ENCODE assay signal across 1 cellular context in the genomic region with DNA sequence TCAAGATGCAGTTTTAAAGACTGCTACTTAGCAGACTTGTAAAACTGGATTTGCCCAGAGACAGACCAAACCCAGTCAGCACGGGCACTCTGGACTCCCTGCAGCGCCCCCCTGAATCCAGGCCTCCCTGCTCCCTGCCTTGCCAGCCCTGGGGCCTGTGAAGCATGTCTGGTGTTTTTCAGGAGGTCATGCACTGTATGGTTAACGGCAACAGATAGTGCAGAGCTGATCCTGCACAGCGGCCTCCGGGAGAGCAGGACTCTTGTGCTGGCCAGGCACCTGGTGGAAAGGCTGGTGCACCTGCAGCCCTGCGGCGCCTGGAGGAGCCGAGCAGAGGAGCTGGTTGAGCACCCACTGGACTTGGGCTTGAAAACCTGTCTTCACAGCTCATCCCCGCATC.
TF ChIP-seq lines count a peak whose summit lies in the region.

No MANE protein-coding gene starts in this region.

TF ChIP-seq in SK-N-SH treated with all-trans-retinoic acid at 6 μM for 48 hours, 23 proteins besides CTCF, POLR2A, EP300 and RAD21 (continued from another document):
- TF ChIP-seq, protein P1, sequence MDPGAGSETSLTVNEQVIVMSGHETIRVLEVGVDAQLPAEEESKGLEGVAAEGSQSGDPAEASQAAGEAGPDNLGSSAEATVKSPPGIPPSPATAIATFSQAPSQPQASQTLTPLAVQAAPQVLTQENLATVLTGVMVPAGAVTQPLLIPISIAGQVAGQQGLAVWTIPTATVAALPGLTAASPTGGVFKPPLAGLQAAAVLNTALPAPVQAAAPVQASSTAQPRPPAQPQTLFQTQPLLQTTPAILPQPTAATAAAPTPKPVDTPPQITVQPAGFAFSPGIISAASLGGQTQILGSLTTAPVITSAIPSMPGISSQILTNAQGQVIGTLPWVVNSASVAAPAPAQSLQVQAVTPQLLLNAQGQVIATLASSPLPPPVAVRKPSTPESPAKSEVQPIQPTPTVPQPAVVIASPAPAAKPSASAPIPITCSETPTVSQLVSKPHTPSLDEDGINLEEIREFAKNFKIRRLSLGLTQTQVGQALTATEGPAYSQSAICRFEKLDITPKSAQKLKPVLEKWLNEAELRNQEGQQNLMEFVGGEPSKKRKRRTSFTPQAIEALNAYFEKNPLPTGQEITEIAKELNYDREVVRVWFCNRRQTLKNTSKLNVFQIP (CRISPR knock-in tag; IDR thresholded peaks at IDR 0.05; ENCODE audit: borderline replicate concordance, low read depth) = no peak
- TF ChIP-seq, protein P2, sequence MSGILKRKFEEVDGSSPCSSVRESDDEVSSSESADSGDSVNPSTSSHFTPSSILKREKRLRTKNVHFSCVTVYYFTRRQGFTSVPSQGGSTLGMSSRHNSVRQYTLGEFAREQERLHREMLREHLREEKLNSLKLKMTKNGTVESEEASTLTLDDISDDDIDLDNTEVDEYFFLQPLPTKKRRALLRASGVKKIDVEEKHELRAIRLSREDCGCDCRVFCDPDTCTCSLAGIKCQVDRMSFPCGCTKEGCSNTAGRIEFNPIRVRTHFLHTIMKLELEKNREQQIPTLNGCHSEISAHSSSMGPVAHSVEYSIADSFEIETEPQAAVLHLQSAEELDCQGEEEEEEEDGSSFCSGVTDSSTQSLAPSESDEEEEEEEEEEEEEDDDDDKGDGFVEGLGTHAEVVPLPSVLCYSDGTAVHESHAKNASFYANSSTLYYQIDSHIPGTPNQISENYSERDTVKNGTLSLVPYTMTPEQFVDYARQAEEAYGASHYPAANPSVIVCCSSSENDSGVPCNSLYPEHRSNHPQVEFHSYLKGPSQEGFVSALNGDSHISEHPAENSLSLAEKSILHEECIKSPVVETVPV (CRISPR knock-in tag; IDR thresholded peaks at IDR 0.05) = no peak
- TF ChIP-seq TCF4 (CRISPR knock-in tag; IDR thresholded peaks at IDR 0.05; ENCODE audit: borderline replicate concordance) = no peak
- no peak for TF ChIP-seq ZFP3 (CRISPR knock-in tag; IDR thresholded peaks at IDR 0.05)
- TF ChIP-seq SNAI2 (CRISPR knock-in tag; IDR thresholded peaks at IDR 0.05) = no peak
- TF ChIP-seq CSDC2 (CRISPR knock-in tag; IDR thresholded peaks at IDR 0.05) = no peak
TF ChIP-seq in SK-N-SH treated with all-trans-retinoic acid at 6 μM for 48 hours: peak in this region for 0.
